ENCODE assay signal across 10 cellular contexts in genomic region chr21:46189213-46189958, GRCh38. TPM values are rescaled to one million over a fixed set of nuclear protein-coding genes. Genes with fewer than 3 reads are reported as not detected.
DNase-seq lines count a peak whose midpoint lies in the region; ATAC-seq and TF ChIP-seq lines count a peak whose summit lies in the region.
"Had no signal": no experiment of that assay in that cellular context is flagged by ENCODE, and none has a peak within 500 bp of the region (broad histone marks: within the 10 kb centered on the region; RNA-seq: fewer than 3 reads in every experiment).

No MANE protein-coding gene starts in this region.

- ATAC-seq in mucosa of descending colon = peak; percentile 55

- H3K36me3 ChIP-seq in ACC112 (ENCODE audit: insufficient read depth, low read length) (peaks cover 12% of the 10 kb centered on the region; the same call in 1 of the 2 replicates), NT2/D1 (ENCODE audit: insufficient read depth, insufficient read length, low read length) (peaks cover 63% of the 10 kb centered on the region), mucosa of descending colon (ENCODE audit: low read depth) (no peaks in the 10 kb centered on the region)

- H3K27ac ChIP-seq in ACC112 (ENCODE audit: low read depth, low read length) = peak overlapping the region; percentile 59; the same call in 1 of the 2 replicates

- intact Hi-C loops in mucosa of descending colon (cut with DNase I, micrococcal nuclease) = no loop called here

- H2AFZ ChIP-seq in ACC112 (ENCODE audit: low read length, unreplicated experiment) = no peak overlapping the region

- no peaks in the 10 kb centered on the region for H3K79me2 ChIP-seq in ACC112 (ENCODE audit: control insufficient read depth, insufficient read depth, low read length, unreplicated experiment)

- peaks cover 40% of the 10 kb centered on the region for H3K4me1 ChIP-seq in ACC112 (ENCODE audit: control insufficient read depth, insufficient read depth, low read length, unreplicated experiment)
- H3K4me1 ChIP-seq in NT2/D1 (ENCODE audit: insufficient read depth, insufficient read length) = peaks cover 34% of the 10 kb centered on the region
- H3K4me1 ChIP-seq in mucosa of descending colon (ENCODE audit: low read depth) = peaks cover 4% of the 10 kb centered on the region

- H3K27me3 ChIP-seq in ACC112 (ENCODE audit: insufficient read depth, low read length) (no peaks in the 10 kb centered on the region), NT2/D1 (ENCODE audit: insufficient read depth, insufficient read length) (no peaks in the 10 kb centered on the region)

- peak overlapping the region; percentile 40; the same call in 1 of the 2 replicates for H3K4me3 ChIP-seq in ACC112 (ENCODE audit: low read depth, low read length)
- H3K4me3 ChIP-seq in NT2/D1 (ENCODE audit: insufficient read length, low read depth) = no peak overlapping the region
- H3K4me3 ChIP-seq in epithelial cell of esophagus (ENCODE audit: low read length) = no peak overlapping the region
- H3K4me3 ChIP-seq in mucosa of descending colon = no peak overlapping the region

- DNase-seq in NT2/D1 (ENCODE audit: low read depth, low spot score) (no peak), epithelial cell of esophagus (ENCODE audit: low read depth) (peak; percentile 15), mucosa of descending colon (no peak), LoVo (ENCODE audit: low spot score) (no peak), NCI-H526 (lab: John Stamatoyannopoulos, UW) (no peak), amygdala (lab: John Stamatoyannopoulos, UW) (no peak)
- DNase-seq in activated naive CD4-positive, alpha-beta T cell (lab: John Stamatoyannopoulos, UW) = no peak
- DNase-seq: activated B cell treated with CpG ODN at 0.5 μM for 24 hours, retina had no signal

- TF ChIP-seq CTCF in epithelial cell of esophagus (IDR thresholded peaks at IDR 0.05; ENCODE audit: insufficient read depth, low read depth, low read length, missing control alignments) (no peak), mucosa of descending colon (IDR thresholded peaks at IDR 0.05) (no peak)

- H3K9me3 ChIP-seq in NT2/D1 (ENCODE audit: insufficient read depth, low read length) (no peaks in the 10 kb centered on the region), mucosa of descending colon (no peaks in the 10 kb centered on the region)

- H3K9ac ChIP-seq in NT2/D1 (ENCODE audit: insufficient read length, low read depth) = peak overlapping the region; percentile 39

RNA-seq across cellular contexts. Expression of gene SPATC1L, which starts 5.1 kb away (rescaled TPM):
- total RNA-seq in mucosa of descending colon = 10 to 100 TPM in 1 of 3 donors, 1 to 10 TPM in 2; 4.6 to 10.9 (median 4.6) TPM

RNA-seq across cellular contexts. Expression of gene FTCD, which starts 34.0 kb away (rescaled TPM):
- 1 to 10 TPM in 1 of 3 donors, under 1 TPM in 1, not detected in 1; 0.36 to 2.1 TPM for total RNA-seq in mucosa of descending colon

RNA-seq across cellular contexts. Expression of gene LSS, which starts 39.2 kb away (rescaled TPM):
- total RNA-seq in mucosa of descending colon = 10 to 100 TPM; 72.6 to 84.8 (median 81.1) TPM
